Comparison of ENCODE assay signal across 1 cellular context in the genomic region with DNA sequence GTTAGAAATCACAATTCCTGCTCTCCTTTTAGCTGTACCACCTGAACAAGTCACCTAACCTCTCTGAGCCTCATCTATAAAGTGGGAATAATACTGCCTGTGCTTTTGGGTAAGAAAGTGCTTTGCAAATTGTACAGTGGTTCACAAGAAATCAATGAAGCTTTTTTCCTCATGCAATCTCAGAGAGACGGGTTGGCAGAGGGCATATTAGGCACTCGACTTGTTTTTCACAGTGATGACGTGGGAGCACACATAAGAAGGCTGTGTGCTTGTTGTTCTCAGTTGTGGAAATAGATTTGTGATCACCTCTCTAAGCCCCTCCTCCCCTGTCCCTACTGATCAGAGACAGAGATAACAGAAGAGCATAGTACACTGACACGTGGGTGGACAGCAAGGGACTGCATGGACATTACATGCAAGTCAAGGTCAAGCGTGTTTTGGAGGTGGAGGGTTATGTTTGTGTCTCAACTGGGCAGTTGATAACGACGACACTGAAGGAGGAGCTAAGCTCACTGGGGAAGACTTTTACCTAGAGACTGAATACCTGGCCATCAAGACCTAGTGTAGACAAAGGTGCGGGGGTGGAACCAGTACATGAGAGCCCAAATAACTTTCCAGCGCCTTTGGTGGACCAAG.
TF ChIP-seq lines count a peak whose summit lies in the region.

No MANE protein-coding gene starts in this region.

TF ChIP-seq in HepG2, 621 proteins besides CTCF, POLR2A, EP300 and RAD21 (continued from another document):
- TF ChIP-seq ZNF513 (CRISPR knock-in tag; conservative IDR thresholded peaks at IDR 0.05) (no peak), RARG (CRISPR knock-in tag; IDR thresholded peaks at IDR 0.05; ENCODE audit: low read depth) (peak; percentile 92; the same call in 1 of the 2 replicates), ZNF878 (CRISPR knock-in tag; IDR thresholded peaks at IDR 0.05) (peak; percentile 94)
